ENCODE assay signal across 2 cellular contexts in the genomic region with DNA sequence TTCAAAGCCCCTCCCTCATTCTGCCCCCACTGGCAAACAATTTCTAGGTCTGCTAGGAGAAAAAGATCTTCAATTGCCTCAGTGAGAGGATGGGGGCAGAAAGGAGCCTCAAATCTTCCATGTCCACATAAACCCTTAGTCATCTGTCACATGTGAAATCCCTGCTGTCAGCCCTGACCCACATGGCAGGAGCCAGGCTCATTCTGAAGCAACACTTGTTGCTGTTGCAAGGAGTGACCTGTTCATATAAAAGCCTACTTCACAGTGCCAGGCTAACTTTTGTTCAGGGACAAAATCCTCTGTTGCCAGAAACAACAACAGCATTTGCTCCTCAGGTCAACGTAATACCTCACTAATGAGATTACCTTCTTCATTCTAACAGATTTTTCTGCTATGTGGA.
TF ChIP-seq lines count a peak whose summit lies in the region.

No MANE protein-coding gene starts in this region.

TF ChIP-seq in liver, 16 proteins besides CTCF, POLR2A, EP300 and RAD21 (continued from another document):
- TF ChIP-seq, protein P1, sequence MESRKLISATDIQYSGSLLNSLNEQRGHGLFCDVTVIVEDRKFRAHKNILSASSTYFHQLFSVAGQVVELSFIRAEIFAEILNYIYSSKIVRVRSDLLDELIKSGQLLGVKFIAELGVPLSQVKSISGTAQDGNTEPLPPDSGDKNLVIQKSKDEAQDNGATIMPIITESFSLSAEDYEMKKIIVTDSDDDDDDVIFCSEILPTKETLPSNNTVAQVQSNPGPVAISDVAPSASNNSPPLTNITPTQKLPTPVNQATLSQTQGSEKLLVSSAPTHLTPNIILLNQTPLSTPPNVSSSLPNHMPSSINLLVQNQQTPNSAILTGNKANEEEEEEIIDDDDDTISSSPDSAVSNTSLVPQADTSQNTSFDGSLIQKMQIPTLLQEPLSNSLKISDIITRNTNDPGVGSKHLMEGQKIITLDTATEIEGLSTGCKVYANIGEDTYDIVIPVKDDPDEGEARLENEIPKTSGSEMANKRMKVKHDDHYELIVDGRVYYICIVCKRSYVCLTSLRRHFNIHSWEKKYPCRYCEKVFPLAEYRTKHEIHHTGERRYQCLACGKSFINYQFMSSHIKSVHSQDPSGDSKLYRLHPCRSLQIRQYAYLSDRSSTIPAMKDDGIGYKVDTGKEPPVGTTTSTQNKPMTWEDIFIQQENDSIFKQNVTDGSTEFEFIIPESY (IDR thresholded peaks at IDR 0.05), result peak; percentile 91
- peak; percentile 92 to 98 for TF ChIP-seq RXRA (IDR thresholded peaks at IDR 0.05)
- peak; percentile 70 for TF ChIP-seq FOXA1 (IDR thresholded peaks at IDR 0.05)
- TF ChIP-seq EGR1 (IDR thresholded peaks at IDR 0.05; ENCODE audit: low read depth in 2 of 2), result peak in 1 of 2 donors; percentile 79
- peak in 1 of 2 donors; percentile 56 for TF ChIP-seq GABPA (IDR thresholded peaks at IDR 0.05 in 1 of 2, conservative IDR thresholded peaks at IDR 0.05 in 1 of 2)
- TF ChIP-seq, protein P2, sequence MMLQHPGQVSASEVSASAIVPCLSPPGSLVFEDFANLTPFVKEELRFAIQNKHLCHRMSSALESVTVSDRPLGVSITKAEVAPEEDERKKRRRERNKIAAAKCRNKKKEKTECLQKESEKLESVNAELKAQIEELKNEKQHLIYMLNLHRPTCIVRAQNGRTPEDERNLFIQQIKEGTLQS (IDR thresholded peaks at IDR 0.05), result peak; percentile 88
- peak; percentile 76 for TF ChIP-seq HNF4G (IDR thresholded peaks at IDR 0.05)

TF ChIP-seq in SK-N-SH, 30 proteins besides CTCF, POLR2A, EP300 and RAD21 (continued from another document):
- TF ChIP-seq, protein P1 (IDR thresholded peaks at IDR 0.05; ENCODE audit: borderline replicate concordance, low read depth), result no peak
- TF ChIP-seq MEF2A (IDR thresholded peaks at IDR 0.05; ENCODE audit: borderline replicate concordance, low read depth) (no peak), FOXM1 (IDR thresholded peaks at IDR 0.05; ENCODE audit: low read depth) (no peak), SIN3A (IDR thresholded peaks at IDR 0.05; ENCODE audit: borderline replicate concordance, low read depth, low read length) (no peak), RCOR1 (IDR thresholded peaks at IDR 0.05; ENCODE audit: low read length) (no peak), POLR2AphosphoS5 (IDR thresholded peaks at IDR 0.05; ENCODE audit: low read depth, low read length) (no peak), MXI1 (IDR thresholded peaks at IDR 0.05; ENCODE audit: low read depth, low read length) (no peak), NFIC (IDR thresholded peaks at IDR 0.05; ENCODE audit: borderline replicate concordance) (no peak), FOXJ3 (CRISPR knock-in tag; IDR thresholded peaks at IDR 0.05) (no peak), TCF12 (IDR thresholded peaks at IDR 0.05) (no peak)
- TF ChIP-seq, protein P3, sequence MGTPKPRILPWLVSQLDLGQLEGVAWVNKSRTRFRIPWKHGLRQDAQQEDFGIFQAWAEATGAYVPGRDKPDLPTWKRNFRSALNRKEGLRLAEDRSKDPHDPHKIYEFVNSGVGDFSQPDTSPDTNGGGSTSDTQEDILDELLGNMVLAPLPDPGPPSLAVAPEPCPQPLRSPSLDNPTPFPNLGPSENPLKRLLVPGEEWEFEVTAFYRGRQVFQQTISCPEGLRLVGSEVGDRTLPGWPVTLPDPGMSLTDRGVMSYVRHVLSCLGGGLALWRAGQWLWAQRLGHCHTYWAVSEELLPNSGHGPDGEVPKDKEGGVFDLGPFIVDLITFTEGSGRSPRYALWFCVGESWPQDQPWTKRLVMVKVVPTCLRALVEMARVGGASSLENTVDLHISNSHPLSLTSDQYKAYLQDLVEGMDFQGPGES (IDR thresholded peaks at IDR 0.05; ENCODE audit: low read depth, low read length), result no peak
